8 cellular contexts compared by ENCODE assay signal in genomic region chr16:53457670-53458069, GRCh38. TPM values are rescaled to one million over a fixed set of nuclear protein-coding genes. Genes with fewer than 3 reads are reported as not detected.
DNase-seq lines count a peak whose midpoint lies in the region; ATAC-seq and TF ChIP-seq lines count a peak whose summit lies in the region.

No MANE protein-coding gene starts in this region.

- ATAC-seq in GM21528 (IDR thresholded peaks at IDR 0.05; ENCODE audit: low FRiP score, unreplicated experiment) = peak; percentile 100

- H3K27me3 ChIP-seq in Karpas-422 (ENCODE audit: low read length) (no peaks in the 10 kb centered on the region), PC-9 (ENCODE audit: insufficient read depth, low read depth) (no peaks in the 10 kb centered on the region)

- H2AFZ ChIP-seq in Karpas-422 (ENCODE audit: low read length) = no peak overlapping the region
- H2AFZ ChIP-seq in PC-9 = no peak overlapping the region

- H3K4me3 ChIP-seq in Karpas-422 (ENCODE audit: low read length) (no peak overlapping the region), PC-9 (no peak overlapping the region)

- DNase-seq in DMS79 (lab: John Stamatoyannopoulos, UW) (peak; percentile 10), Karpas-422 (no peak), NCI-H2171 (lab: John Stamatoyannopoulos, UW) (no peak), G401 (ENCODE audit: low spot score) (no peak), PC-9 (no peak)
- peak; percentile 80 for DNase-seq in activated T-helper 1 cell treated with anti-CD3 and anti-CD28 coated beads, Interleukin-12 subunit alpha, Interleukin-12 subunit beta, Interleukin-2, Interleukin-4 antibody, amounts not matched to agents 30 ng/mL and 10 ng/mL and 1 ng/mL, durations not matched to agents 14 hours and 24 hours and 36 hours (ENCODE audit: low spot score)
- peak; percentile 22 to 59 (median 45) for DNase-seq in stimulated activated CD4-positive, alpha-beta T cell treated with anti-CD3 and anti-CD28 coated beads, TNF-alpha, amount 100 ng/mL, for 1 hour (ENCODE audit: low read depth in 3 of 3, low spot score in 1 of 3)

- H3K9ac ChIP-seq in Karpas-422 (ENCODE audit: low read length) = no peak overlapping the region

- H3K4me1 Mint-ChIP-seq in activated T-helper 1 cell treated with anti-CD3 and anti-CD28 coated beads, Interleukin-12 subunit alpha, Interleukin-12 subunit beta, Interleukin-2, Interleukin-4 antibody, amounts not matched to agents 30 ng/mL and 10 ng/mL and 1 ng/mL, durations not matched to agents 14 hours and 24 hours and 36 hours (ENCODE audit: low read depth) = peaks cover 88% of the 10 kb centered on the region

- in situ Hi-C loops in G401 (cut with HindIII; ENCODE audit: low sequenced_read_pairs) = no loop called here

- peak overlapping the region; percentile 94 for H3K27ac Mint-ChIP-seq in activated T-helper 1 cell treated with anti-CD3 and anti-CD28 coated beads, Interleukin-12 subunit alpha, Interleukin-12 subunit beta, Interleukin-2, Interleukin-4 antibody, amounts not matched to agents 30 ng/mL and 10 ng/mL and 1 ng/mL, durations not matched to agents 14 hours and 24 hours and 36 hours

- H3K27ac ChIP-seq in Karpas-422 (ENCODE audit: low read length) (0 out of 2 replicates have a peak overlapping the region, but pooled peaks have one; percentile 3), PC-9 (no peak overlapping the region)

- intact Hi-C loops in activated T-helper 1 cell treated with anti-CD3 and anti-CD28 coated beads, Interleukin-12 subunit alpha, Interleukin-12 subunit beta, Interleukin-2, Interleukin-4 antibody, amounts not matched to agents 30 ng/mL and 10 ng/mL and 1 ng/mL, durations not matched to agents 14 hours and 24 hours and 36 hours (cut with micrococcal nuclease) = loop anchor here (1.0 to 5.0 kb wide), 6 partner anchors 22 to 455 kb away; no protein-coding TSS in a partner anchor
- intact Hi-C loops in PC-9 (cut with micrococcal nuclease; ENCODE audit: unreplicated experiment) = loop anchor here (10.0 kb wide), 1 partner anchor 143 kb away; no protein-coding TSS in a partner anchor

- POLR2A ChIA-PET in PC-9 (lab: Charles Lee; ENCODE audit: unreplicated experiment) = no interaction called here

- H3K9me2 ChIP-seq in Karpas-422 (replicated peaks; ENCODE audit: insufficient read depth, low read length) (no peaks in the 10 kb centered on the region), PC-9 (ENCODE audit: insufficient read depth) (no peaks in the 10 kb centered on the region)

- H3K4me3 Mint-ChIP-seq in activated T-helper 1 cell treated with anti-CD3 and anti-CD28 coated beads, Interleukin-12 subunit alpha, Interleukin-12 subunit beta, Interleukin-2, Interleukin-4 antibody, amounts not matched to agents 30 ng/mL and 10 ng/mL and 1 ng/mL, durations not matched to agents 14 hours and 24 hours and 36 hours = peak overlapping the region; percentile 73

- H3K79me2 ChIP-seq in Karpas-422 (ENCODE audit: low read length) (no peaks in the 10 kb centered on the region), PC-9 (ENCODE audit: low read depth) (no peaks in the 10 kb centered on the region)

- no peaks in the 10 kb centered on the region for H3K9me3 Mint-ChIP-seq in activated T-helper 1 cell treated with anti-CD3 and anti-CD28 coated beads, Interleukin-12 subunit alpha, Interleukin-12 subunit beta, Interleukin-2, Interleukin-4 antibody, amounts not matched to agents 30 ng/mL and 10 ng/mL and 1 ng/mL, durations not matched to agents 14 hours and 24 hours and 36 hours

- H3K4me1 ChIP-seq in Karpas-422 (ENCODE audit: low read length) (no peaks in the 10 kb centered on the region; the same call in 1 of the 2 replicates), PC-9 (replicated peaks; ENCODE audit: insufficient read depth) (no peaks in the 10 kb centered on the region)

- BruUV-seq in PC-9 (replicated peaks; lab: Mats Ljungman, UMichigan) = no TSS peak

- peaks cover 51% of the 10 kb centered on the region for H3K36me3 ChIP-seq in Karpas-422 (ENCODE audit: insufficient read depth, low read length)
- H3K36me3 ChIP-seq in PC-9 (ENCODE audit: low read depth) = peaks cover 39% of the 10 kb centered on the region; the same call in 1 of the 2 replicates

- H3K4me2 ChIP-seq in Karpas-422 (ENCODE audit: low read depth, low read length, poor library complexity, severe bottlenecking) (no peak overlapping the region), PC-9 (no peak overlapping the region)

- no peaks in the 10 kb centered on the region for H3K9me3 ChIP-seq in Karpas-422 (ENCODE audit: low read length)
- H3K9me3 ChIP-seq in PC-9 (ENCODE audit: insufficient read depth, low read depth) = no peaks in the 10 kb centered on the region

- CTCF ChIA-PET in PC-9 (lab: Charles Lee) = no interaction called here

- H3K27me3 Mint-ChIP-seq in activated T-helper 1 cell treated with anti-CD3 and anti-CD28 coated beads, Interleukin-12 subunit alpha, Interleukin-12 subunit beta, Interleukin-2, Interleukin-4 antibody, amounts not matched to agents 30 ng/mL and 10 ng/mL and 1 ng/mL, durations not matched to agents 14 hours and 24 hours and 36 hours (ENCODE audit: insufficient read depth) = no peaks in the 10 kb centered on the region

- no peak for TF ChIP-seq CTCF in PC-9 (conservative IDR thresholded peaks at IDR 0.05)

- no peaks in the 10 kb centered on the region for H3F3A ChIP-seq in PC-9 (ENCODE audit: insufficient read depth, low read depth)

- peaks cover 60% of the 10 kb centered on the region for H3K36me3 Mint-ChIP-seq in activated T-helper 1 cell treated with anti-CD3 and anti-CD28 coated beads, Interleukin-12 subunit alpha, Interleukin-12 subunit beta, Interleukin-2, Interleukin-4 antibody, amounts not matched to agents 30 ng/mL and 10 ng/mL and 1 ng/mL, durations not matched to agents 14 hours and 24 hours and 36 hours (ENCODE audit: low read depth)

- no peaks in the 10 kb centered on the region for H4K20me1 ChIP-seq in Karpas-422 (ENCODE audit: insufficient read depth, low read depth, low read length)
- H4K20me1 ChIP-seq in PC-9 (ENCODE audit: insufficient read depth) = no peaks in the 10 kb centered on the region

RNA-seq across cellular contexts. Expression of gene RBL2, which starts 23.4 kb away (rescaled TPM):
- 55.6 and 97.9 TPM in 2 replicates for total RNA-seq in Karpas-422 (2014; rRNA removed; shearing (Covaris generic); ENCODE audit: low replicate concordance)
- 61.5 and 66.1 TPM in 2 replicates for total RNA-seq in activated T-helper 1 cell treated with anti-CD3 and anti-CD28 coated beads, Interleukin-12 subunit alpha, Interleukin-12 subunit beta, Interleukin-2, Interleukin-4 antibody, amounts not matched to agents 30 ng/mL and 10 ng/mL and 1 ng/mL, durations not matched to agents 14 hours and 24 hours and 36 hours
- total RNA-seq in G401 (2014; rRNA removed; shearing (Covaris generic)) = 19.0 and 22.2 TPM in 2 replicates
- total RNA-seq in PC-9 (2021) = 57.5 and 72.0 TPM in 2 replicates

RNA-seq across cellular contexts. Expression of gene AKTIP, which starts 45.3 kb away (rescaled TPM):
- 9.0 and 15.8 TPM in 2 replicates for total RNA-seq in Karpas-422 (2014; rRNA removed; shearing (Covaris generic); ENCODE audit: low replicate concordance)
- total RNA-seq in activated T-helper 1 cell treated with anti-CD3 and anti-CD28 coated beads, Interleukin-12 subunit alpha, Interleukin-12 subunit beta, Interleukin-2, Interleukin-4 antibody, amounts not matched to agents 30 ng/mL and 10 ng/mL and 1 ng/mL, durations not matched to agents 14 hours and 24 hours and 36 hours = 16.6 and 16.9 TPM in 2 replicates
- 8.4 and 30.0 TPM in 2 replicates for total RNA-seq in G401 (2014; rRNA removed; shearing (Covaris generic))
- 27.8 and 33.0 TPM in 2 replicates for total RNA-seq in PC-9 (2021)

Comparison
In these comparisons a context has a peak if more than half of its experiments do, and no peak if none do; other contexts are left out.
1. DNase-seq: peak in DMS79 (single experiment), activated T-helper 1 cell treated with anti-CD3 and anti-CD28 coated beads, Interleukin-12 subunit alpha, Interleukin-12 subunit beta, Interleukin-2, Interleukin-4 antibody, amounts not matched to agents 30 ng/mL and 10 ng/mL and 1 ng/mL, durations not matched to agents 14 hours and 24 hours and 36 hours (single experiment) and stimulated activated CD4-positive, alpha-beta T cell treated with anti-CD3 and anti-CD28 coated beads, TNF-alpha, amount 100 ng/mL, for 1 hour (3 of 3); none in Karpas-422 (single experiment), NCI-H2171 (single experiment), G401 (single experiment) and PC-9 (0 of 2).